In the genomic region with DNA sequence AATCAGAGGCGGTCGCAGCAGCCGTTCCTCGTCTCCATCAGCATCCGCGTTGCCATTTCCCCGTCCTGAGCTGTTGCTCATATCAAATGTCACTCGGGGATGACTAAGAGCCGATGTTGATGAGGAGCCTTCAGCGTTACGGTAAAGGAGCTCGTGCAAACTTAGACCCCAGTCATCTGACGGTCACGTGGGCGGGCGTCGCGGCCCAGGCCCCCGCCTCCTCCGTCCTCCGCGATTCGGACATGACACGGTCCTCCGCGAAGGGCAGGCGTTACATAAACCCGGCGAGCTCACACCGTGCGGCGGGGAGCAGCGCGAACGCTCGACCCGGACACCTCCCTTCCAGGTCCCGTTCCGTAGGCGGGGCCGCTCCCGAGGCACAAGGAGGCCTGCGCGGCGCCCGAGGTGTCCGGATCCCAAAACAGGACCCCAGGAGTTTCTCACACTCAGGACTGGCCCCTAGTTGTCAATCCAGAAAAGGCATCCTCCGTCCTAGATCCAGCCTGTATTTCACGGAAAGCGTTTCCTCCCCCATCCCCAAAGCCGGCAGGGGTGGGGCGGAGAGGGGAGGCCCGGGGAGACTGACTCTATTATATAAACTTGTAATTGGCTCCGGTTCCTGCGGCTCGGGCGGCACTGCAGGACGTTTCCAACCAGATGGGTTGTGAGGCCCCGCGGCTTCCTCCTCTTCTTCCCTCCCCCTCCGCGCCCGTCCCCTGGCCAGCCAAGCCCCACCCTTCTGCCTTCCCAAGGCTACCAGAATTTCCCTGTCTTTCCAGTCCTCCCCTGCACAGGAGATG, we compare ENCODE assay signal across 8 cellular contexts.
A peak's percentile ranks its signal among the peaks of the same experiment; 100 is the strongest.
DNase-seq lines count a peak whose midpoint lies in the region; ATAC-seq, FAIRE-seq and TF ChIP-seq lines count a peak whose summit lies in the region.

No MANE protein-coding gene starts in this region.

- TF ChIP-seq POLR2A in K562 (conservative IDR thresholded peaks at IDR 0.05) = no peak

- TF ChIP-seq EP300 in SK-N-SH (IDR thresholded peaks at IDR 0.05; ENCODE audit: borderline replicate concordance in 1 of 2, low read depth in 1 of 2, low read length in 1 of 2) (no peak), K562 (IDR thresholded peaks at IDR 0.05; ENCODE audit: low read length) (no peak)

- H4K20me1 ChIP-seq in SK-N-SH (ENCODE audit: insufficient read depth) (no peaks in the 10 kb centered on the region), K562 (replicated peaks; ENCODE audit: control insufficient read depth, insufficient read depth, low read length) (no peaks in the 10 kb centered on the region)

- H3K4me2 ChIP-seq in SK-N-SH (peak overlapping the region; percentile 87), K562 (ENCODE audit: insufficient read depth, low read length) (no peak overlapping the region)

- DNase-seq in SK-N-SH (peak; percentile 64), K562 (ENCODE audit: extremely low read depth in 1 of 4, low spot score in 3 of 4) (no peak), iPS DF 6.9 (ENCODE audit: low read depth, low spot score) (peak; percentile 55), retina (peak; percentile 87), GM10248 (ENCODE audit: extremely low spot score) (no peak)

- H3K4me3 ChIP-seq in GM08714 (ENCODE audit: low read length) (peak overlapping the region; percentile 17), SK-N-SH (ENCODE audit: low read depth in 2 of 2, low read length in 1 of 2) (peak overlapping the region; percentile 48 to 62), K562 (no peak overlapping the region), iPS DF 6.9 (ENCODE audit: low read length) (peak overlapping the region; percentile 46; the same call in 1 of the 2 replicates)

- TF ChIP-seq CTCF in SK-N-SH (IDR thresholded peaks at IDR 0.05) (no peak; the same call in 1 of the 2 replicates), K562 (IDR thresholded peaks at IDR 0.05 in 2 of 3, conservative IDR thresholded peaks at IDR 0.05 in 1 of 3; ENCODE audit: insufficient read depth in 2 of 3, low read depth in 1 of 3, low read length in 3 of 3) (no peak), GM10248 (IDR thresholded peaks at IDR 0.05; ENCODE audit: control extremely low read depth, extremely low read depth, low read depth, missing control alignments) (no peak)

- peaks cover 0 to 11% of the 10 kb centered on the region in 2 experiments; a peak in 1 of 4 replicates for H3K4me1 ChIP-seq in SK-N-SH (ENCODE audit: control insufficient read depth in 1 of 2, insufficient read depth in 2 of 2, low read depth in 1 of 2, low read length in 1 of 2)
- H3K4me1 ChIP-seq in K562 (replicated peaks in 1 of 2; ENCODE audit: control insufficient read depth in 2 of 2, insufficient read depth in 2 of 2, low read length in 2 of 2) = peaks cover 0 to 6% of the 10 kb centered on the region in 2 experiments; a peak in 1 of 5 replicates
- H3K4me1 ChIP-seq in iPS DF 6.9 (ENCODE audit: control insufficient read depth, insufficient read depth, low read length) = peaks cover 2% of the 10 kb centered on the region

- H3F3A ChIP-seq in SK-N-SH (replicated peaks; ENCODE audit: insufficient read depth) = no peaks in the 10 kb centered on the region

- H2AFZ ChIP-seq in SK-N-SH (ENCODE audit: low read depth) (peak overlapping the region; percentile 77; the same call in 1 of the 2 replicates), K562 (ENCODE audit: low read depth, low read length) (no peak overlapping the region)

- H3K9me1 ChIP-seq in K562 (ENCODE audit: control insufficient read depth, insufficient read depth, low read length) = no peaks in the 10 kb centered on the region

- CTCF ChIA-PET in SK-N-SH (lab: Yijun Ruan, JAX) = interaction anchor here (0.5 to 3.3 kb wide), 4 partner anchors 10 to 513 kb away, joined by 3 to 16 read pairs (median 3); no protein-coding TSS in a partner anchor
- CTCF ChIA-PET in K562 (lab: Yijun Ruan, JAX; ENCODE audit: low intra/inter-chr PET ratio) = no interaction called here
- CTCF ChIA-PET in GM10248 (lab: Yijun Ruan, JAX) = no interaction called here

- no peak for FAIRE-seq in K562 (lab: Jason Lieb, UNC)

- no peaks in the 10 kb centered on the region for H3K36me3 ChIP-seq in SK-N-SH (replicated peaks in 1 of 2; ENCODE audit: control insufficient read depth in 1 of 2, insufficient read depth in 2 of 2, low read length in 1 of 2)
- H3K36me3 ChIP-seq in K562 (ENCODE audit: control insufficient read depth, insufficient read depth, low read length) = no peaks in the 10 kb centered on the region
- no peaks in the 10 kb centered on the region for H3K36me3 ChIP-seq in iPS DF 6.9 (ENCODE audit: control insufficient read depth, insufficient read depth, low read length)

- no TSS peak for BruUV-seq in K562 (replicated peaks; lab: Mats Ljungman, UMichigan)

- H3K27ac ChIP-seq in SK-N-SH (ENCODE audit: low read depth in 2 of 2, low read length in 1 of 2) = no peak overlapping the region
- no peak overlapping the region for H3K27ac ChIP-seq in K562 (ENCODE audit: extremely low read depth, low read depth, low read length)
- H3K27ac ChIP-seq in iPS DF 6.9 (ENCODE audit: low read length) = no peak overlapping the region

- WGBS in SK-N-SH (ENCODE audit: low lambda C conversion rate) = 3% methylated on average over 21 of the region's 63 CpGs
- 19% methylated on average over 44 of the region's 63 CpGs for whole genome bisulfite sequencing in K562 (ENCODE audit: insufficient coverage, low coverage, missing lambda C conversion rate)
- no CpG with 5 or more reads among the region's 63 CpGs for WGBS in iPS DF 6.9 (ENCODE audit: insufficient coverage, insufficient read length)

- intact Hi-C loops in K562 (cut with micrococcal nuclease) = no loop called here

- ATAC-seq in K562 (no peak), GM18873 (IDR thresholded peaks at IDR 0.05; ENCODE audit: low FRiP score, unreplicated experiment) (no peak), GM21737 (IDR thresholded peaks at IDR 0.05; ENCODE audit: unreplicated experiment) (no peak)

- H3K9ac ChIP-seq in SK-N-SH (no peak overlapping the region), K562 (ENCODE audit: insufficient read depth in 1 of 2, low read depth in 2 of 2, low read length in 2 of 2) (no peak overlapping the region)

- H3K27me3 ChIP-seq in SK-N-SH (ENCODE audit: insufficient read depth) = peaks cover 23% of the 10 kb centered on the region; the same call in 1 of the 2 replicates
- H3K27me3 ChIP-seq in K562 (ENCODE audit: control insufficient read depth in 2 of 2, insufficient read depth in 2 of 2, low read length in 2 of 2) = peaks cover 0 to 12% of the 10 kb centered on the region in 2 experiments; a peak in 2 of 5 replicates
- no peaks in the 10 kb centered on the region for H3K27me3 ChIP-seq in iPS DF 6.9 (ENCODE audit: control insufficient read depth, insufficient read depth, low read length)

- POLR2A ChIA-PET in SK-N-SH (lab: Yijun Ruan, JAX) (no interaction called here), K562 (lab: Yijun Ruan, JAX) (no interaction called here), GM10248 (lab: Yijun Ruan, JAX) (no interaction called here)

- H3K9me3 ChIP-seq in SK-N-SH = no peaks in the 10 kb centered on the region
- no peaks in the 10 kb centered on the region for H3K9me3 ChIP-seq in K562 (replicated peaks; ENCODE audit: control insufficient read depth, insufficient read depth, low read depth, low read length)
- H3K9me3 ChIP-seq in iPS DF 6.9 (ENCODE audit: control insufficient read depth, insufficient read depth, low read length) = no peaks in the 10 kb centered on the region

- no peaks in the 10 kb centered on the region for H3K79me2 ChIP-seq in SK-N-SH (ENCODE audit: insufficient read depth)
- H3K79me2 ChIP-seq in K562 (ENCODE audit: control insufficient read depth, insufficient read depth, low read length) = no peaks in the 10 kb centered on the region

- no peaks in the 10 kb centered on the region for H3K9me2 ChIP-seq in SK-N-SH

- in situ Hi-C loops in K562 (cut with MboI) = no loop called here

- TF ChIP-seq RAD21 in SK-N-SH (IDR thresholded peaks at IDR 0.05; ENCODE audit: low read length) (no peak), K562 (CRISPR knock-in tag; conservative IDR thresholded peaks at IDR 0.05 in 1 of 2, IDR thresholded peaks at IDR 0.05 in 1 of 2) (no peak)

TF ChIP-seq in SK-N-SH, 30 proteins besides CTCF, POLR2A, EP300 and RAD21 (continues in another document):
- TF ChIP-seq GABPA (IDR thresholded peaks at IDR 0.05; ENCODE audit: low read depth) (no peak), FOSL2 (IDR thresholded peaks at IDR 0.05; ENCODE audit: borderline replicate concordance, low read depth) (no peak), POLR2AphosphoS5 (IDR thresholded peaks at IDR 0.05; ENCODE audit: low read depth, low read length) (no peak), TCF12 (IDR thresholded peaks at IDR 0.05) (no peak), ELF1 (IDR thresholded peaks at IDR 0.05) (no peak), FOXM1 (IDR thresholded peaks at IDR 0.05; ENCODE audit: low read depth) (no peak)
- TF ChIP-seq, protein P1, sequence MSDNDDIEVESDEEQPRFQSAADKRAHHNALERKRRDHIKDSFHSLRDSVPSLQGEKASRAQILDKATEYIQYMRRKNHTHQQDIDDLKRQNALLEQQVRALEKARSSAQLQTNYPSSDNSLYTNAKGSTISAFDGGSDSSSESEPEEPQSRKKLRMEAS (IDR thresholded peaks at IDR 0.05; ENCODE audit: low read depth) = peak; percentile 70; the same call in 1 of the 2 replicates

TF ChIP-seq in K562, 482 proteins besides CTCF, POLR2A, EP300 and RAD21:
- TF ChIP-seq USF2 (CRISPR knock-in tag; IDR thresholded peaks at IDR 0.05) (peak; percentile 42), XRCC3 (IDR thresholded peaks at IDR 0.05) (no peak)

Comparison
In these comparisons a context has a peak if more than half of its experiments do, and no peak if none do; other contexts are left out.
1. DNase-seq: peak in SK-N-SH (single experiment), iPS DF 6.9 (single experiment) and retina (single experiment); none in K562 (0 of 4) and GM10248 (single experiment).